8 cellular contexts compared by ENCODE assay signal in genomic region chr11:78798567-78799170, GRCh38.
DNase-seq lines count a peak whose midpoint lies in the region; ATAC-seq, FAIRE-seq and TF ChIP-seq lines count a peak whose summit lies in the region.

No MANE protein-coding gene starts in this region.

- no peak overlapping the region for H3K27ac Mint-ChIP-seq in CD8-positive, alpha-beta T cell
- H3K27ac Mint-ChIP-seq in activated naive CD4-positive, alpha-beta T cell treated with anti-CD3 and anti-CD28 coated beads, Interleukin-2, amount 50 U/mL, for 72 hours: no peak overlapping the region

- H3K9me3 ChIP-seq in CD8-positive, alpha-beta T cell (ENCODE audit: low read length): no peaks in the 10 kb centered on the region
- H3K9me3 ChIP-seq in heart right ventricle (no peaks in the 10 kb centered on the region), sigmoid colon (no peaks in the 10 kb centered on the region)

- CTCF ChIA-PET in CD8-positive, alpha-beta T cell (lab: Charles Lee): interaction anchor here (1.0 kb wide), 1 partner anchor 9 kb away, joined by 5 read pairs; no protein-coding TSS in a partner anchor

- H3K27me3 Mint-ChIP-seq in CD8-positive, alpha-beta T cell (ENCODE audit: low read depth): peaks cover 5% of the 10 kb centered on the region

- intact Hi-C loops in CD8-positive, alpha-beta T cell (cut with DNase I, micrococcal nuclease): no loop called here
- intact Hi-C loops in heart right ventricle (cut with DNase I) (loop anchor here in 4 of 10 donors (2.0 to 10.0 kb wide), 4 partner anchors 156 to 166 kb away; no protein-coding TSS in a partner anchor), sigmoid colon (cut with DNase I) (loop anchor here (5.0 to 10.0 kb wide), 4 partner anchors 134 to 279 kb away; no protein-coding TSS in a partner anchor)

- no peak overlapping the region for H3K4me3 Mint-ChIP-seq in CD8-positive, alpha-beta T cell

- no peak overlapping the region for H3K4me3 ChIP-seq in CD8-positive, alpha-beta T cell (ENCODE audit: low read depth, low read length)
- H3K4me3 ChIP-seq in heart right ventricle (no peak overlapping the region), sigmoid colon (no peak overlapping the region)

- H3K36me3 ChIP-seq in CD8-positive, alpha-beta T cell (ENCODE audit: insufficient read depth, low read length): no peaks in the 10 kb centered on the region
- no peaks in the 10 kb centered on the region for H3K36me3 ChIP-seq in heart right ventricle
- H3K36me3 ChIP-seq in sigmoid colon: no peaks in the 10 kb centered on the region

- H3K4me1 Mint-ChIP-seq in CD8-positive, alpha-beta T cell (ENCODE audit: low read depth): no peaks in the 10 kb centered on the region

- ATAC-seq in CD8-positive, alpha-beta T cell: no peak
- ATAC-seq in HG03175 (IDR thresholded peaks at IDR 0.05; ENCODE audit: unreplicated experiment): peak; percentile 89
- ATAC-seq in activated naive CD4-positive, alpha-beta T cell treated with anti-CD3 and anti-CD28 coated beads, Interleukin-2, amount 50 U/mL, for 72 hours: peak; percentile 48 to 79
- ATAC-seq in heart right ventricle: peak; percentile 72 to 93 (median 86)
- no peak for ATAC-seq in GM18873 (IDR thresholded peaks at IDR 0.05; ENCODE audit: low FRiP score, unreplicated experiment)

- no peaks in the 10 kb centered on the region for H3K36me3 Mint-ChIP-seq in CD8-positive, alpha-beta T cell
- no peaks in the 10 kb centered on the region for H3K36me3 Mint-ChIP-seq in activated naive CD4-positive, alpha-beta T cell treated with anti-CD3 and anti-CD28 coated beads, Interleukin-2, amount 50 U/mL, for 72 hours

- no peaks in the 10 kb centered on the region for H3K27me3 ChIP-seq in CD8-positive, alpha-beta T cell (ENCODE audit: insufficient read depth, low read length)
- H3K27me3 ChIP-seq in heart right ventricle (no peaks in the 10 kb centered on the region), sigmoid colon (no peaks in the 10 kb centered on the region)

- WGBS in heart right ventricle, 2 donors: 47 to 55% methylated on average over 9 of the region's 9 CpGs
- WGBS in sigmoid colon, 2 donors: 51 to 59% methylated on average over 9 of the region's 9 CpGs

- no peak overlapping the region for H3K27ac ChIP-seq in CD8-positive, alpha-beta T cell (ENCODE audit: low read depth, low read length)
- H3K27ac ChIP-seq in heart right ventricle (peak overlapping the region in 1 of 10 donors; percentile 81), sigmoid colon (peak overlapping the region in 2 of 4 donors; percentile 18 to 34)

- H3K9me3 Mint-ChIP-seq in CD8-positive, alpha-beta T cell: no peaks in the 10 kb centered on the region
- no peaks in the 10 kb centered on the region for H3K9me3 Mint-ChIP-seq in activated naive CD4-positive, alpha-beta T cell treated with anti-CD3 and anti-CD28 coated beads, Interleukin-2, amount 50 U/mL, for 72 hours

- DNase-seq in CD8-positive, alpha-beta T cell: no peak
- DNase-seq in GM19239 (ENCODE audit: insufficient read length, low spot score) (peak; percentile 31), NCI-H82 (lab: John Stamatoyannopoulos, UW) (peak; percentile 74), heart right ventricle (peak; percentile 75 to 76), sigmoid colon (peak; percentile 88)
- peak in 1 of 2 donors; percentile 61 for DNase-seq in activated naive CD4-positive, alpha-beta T cell treated with anti-CD3 and anti-CD28 coated beads, Interleukin-2, amount 50 U/mL, for 72 hours (ENCODE audit: low spot score in 2 of 2)

- peak; percentile 33 for TF ChIP-seq CTCF in CD8-positive, alpha-beta T cell (IDR thresholded peaks at IDR 0.05)
- TF ChIP-seq CTCF in heart right ventricle (IDR thresholded peaks at IDR 0.05) (peak; percentile 66 to 89 (median 82)), sigmoid colon (IDR thresholded peaks at IDR 0.05) (peak; percentile 70 to 82 (median 73))

- POLR2A ChIA-PET in CD8-positive, alpha-beta T cell (lab: Charles Lee): no interaction called here

- FAIRE-seq in GM19239 (lab: Jason Lieb, UNC): no peak

- no peak for TF ChIP-seq POLR2A in sigmoid colon (IDR thresholded peaks at IDR 0.05)

- TF ChIP-seq EP300 in sigmoid colon (IDR thresholded peaks at IDR 0.05): no peak

- H3K4me1 ChIP-seq in CD8-positive, alpha-beta T cell (ENCODE audit: insufficient read depth, low read length): no peaks in the 10 kb centered on the region
- peaks cover 0 to 51% (median 21%) of the 10 kb centered on the region in 9 donors for H3K4me1 ChIP-seq in heart right ventricle
- peaks cover 0 to 49% (median 45%) of the 10 kb centered on the region in 4 donors for H3K4me1 ChIP-seq in sigmoid colon

Comparison
In these comparisons a context has a peak if more than half of its experiments do, and no peak if none do; other contexts are left out.
1. ATAC-seq: peak in HG03175 (single experiment), activated naive CD4-positive, alpha-beta T cell treated with anti-CD3 and anti-CD28 coated beads, Interleukin-2, amount 50 U/mL, for 72 hours (2 of 2) and heart right ventricle (8 of 8); none in CD8-positive, alpha-beta T cell (single experiment) and GM18873 (single experiment).
2. DNase-seq: peak in GM19239 (single experiment), NCI-H82 (single experiment), heart right ventricle (2 of 2) and sigmoid colon (single experiment); none in CD8-positive, alpha-beta T cell (0 of 7).
3. Peak in every context shown above with its lines, with median percentiles within 50 percentile points of each other: CTCF ChIP-seq.